24 cellular contexts compared by ENCODE assay signal in the genomic region with DNA sequence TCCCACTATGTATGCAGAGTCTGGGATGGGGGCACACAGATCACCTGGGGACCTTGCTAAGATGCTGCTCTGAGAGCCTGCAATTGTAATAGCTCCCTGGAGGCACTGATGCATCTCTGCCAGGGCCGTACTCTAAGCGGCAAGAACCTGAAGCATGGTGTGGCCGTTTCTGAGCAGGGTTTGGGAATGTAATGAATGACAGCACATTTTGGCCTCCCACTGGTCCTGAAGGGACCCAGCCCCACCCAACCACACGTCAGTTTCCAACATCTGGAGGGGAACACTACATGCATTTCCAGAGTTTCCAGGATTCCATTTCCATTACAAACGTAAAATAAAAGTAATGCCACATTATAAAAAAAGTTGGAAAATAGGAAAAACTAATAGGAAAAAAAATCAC. TPM values are rescaled to one million over a fixed set of nuclear protein-coding genes. Genes with fewer than 3 reads are reported as not detected.
DNase-seq lines count a peak whose midpoint lies in the region; ATAC-seq and TF ChIP-seq lines count a peak whose summit lies in the region.
"Had no signal": no experiment of that assay in that cellular context is flagged by ENCODE, and none has a peak within 500 bp of the region (broad histone marks: within the 10 kb centered on the region; RNA-seq: fewer than 3 reads in every experiment).

No MANE protein-coding gene starts in this region.

- peaks cover 0 to 2% (median 0%) of the 10 kb centered on the region in 7 donors for H3K9me3 Mint-ChIP-seq in CD14-positive monocyte
- H3K9me3 Mint-ChIP-seq in activated T-cell treated with anti-CD3 and anti-CD28 coated beads, Interleukin-2, amount 50 U/mL, for 4 hours: no peaks in the 10 kb centered on the region
- H3K9me3 Mint-ChIP-seq: activated T-helper 17 cell treated with anti-CD3 and anti-CD28 coated beads, Interleukin-2, amount 50 U/mL, for 72 hours; effector memory CD8-positive, alpha-beta T cell; GM23338; natural killer cell treated with Interleukin-12 subunit alpha and Interleukin-12 subunit beta and Interleukin-15 and Interleukin-18, amount 100 ng/mL, for 72 hours had no signal

- no peak overlapping the region for H3K4me3 Mint-ChIP-seq in CD14-positive monocyte
- no peak overlapping the region for H3K4me3 Mint-ChIP-seq in activated T-cell treated with anti-CD3 and anti-CD28 coated beads, Interleukin-2, amount 50 U/mL, for 4 hours
- H3K4me3 Mint-ChIP-seq: activated T-helper 17 cell treated with anti-CD3 and anti-CD28 coated beads, Interleukin-2, amount 50 U/mL, for 72 hours; effector memory CD8-positive, alpha-beta T cell; GM23338; IgD-negative memory B cell; natural killer cell treated with Interleukin-12 subunit alpha and Interleukin-12 subunit beta and Interleukin-15 and Interleukin-18, amount 100 ng/mL, for 72 hours had no signal

- H3K36me3 Mint-ChIP-seq in CD14-positive monocyte: peaks cover 53 to 66% of the 10 kb centered on the region in 2 donors
- no peaks in the 10 kb centered on the region for H3K36me3 Mint-ChIP-seq in activated T-cell treated with anti-CD3 and anti-CD28 coated beads, Interleukin-2, amount 50 U/mL, for 4 hours (ENCODE audit: insufficient read depth)
- H3K36me3 Mint-ChIP-seq: activated naive CD4-positive, alpha-beta T cell treated with anti-CD3 and anti-CD28 coated beads, Interleukin-2, amount 50 U/mL, for 72 hours; natural killer cell treated with Interleukin-12 subunit alpha and Interleukin-12 subunit beta and Interleukin-15 and Interleukin-18, amount 100 ng/mL, for 72 hours had no signal

- peak overlapping the region; percentile 19 for H2AK5ac ChIP-seq in mesenchymal stem cell (ENCODE audit: low read length, severe bottlenecking)

- H2BK5ac ChIP-seq in mesenchymal stem cell (ENCODE audit: low read depth, low read length, poor library complexity, severe bottlenecking): no peak overlapping the region

- H3K4me1 Mint-ChIP-seq in CD14-positive monocyte: peaks cover 45% of the 10 kb centered on the region
- peaks cover 5% of the 10 kb centered on the region for H3K4me1 Mint-ChIP-seq in activated T-cell treated with anti-CD3 and anti-CD28 coated beads, Interleukin-2, amount 50 U/mL, for 4 hours (ENCODE audit: low read depth)
- H3K4me1 Mint-ChIP-seq: IgD-negative memory B cell had no signal

- no peak overlapping the region for H3K4me2 ChIP-seq in mesenchymal stem cell (ENCODE audit: low read length, poor library complexity, severe bottlenecking)
- H3K4me2 ChIP-seq: BLaER1 treated with 17β-estradiol and CSF1 and Interleukin-3, amounts not matched to agents 10 nM and 100 nM; GM23338; SK-N-SH had no signal

- H2BK120ac ChIP-seq in mesenchymal stem cell (ENCODE audit: low read depth, low read length): no peak overlapping the region

- peak overlapping the region in 1 of 2 experiments; percentile 91 for H3K23ac ChIP-seq in mesenchymal stem cell (ENCODE audit: low read length in 2 of 2)

- no peak overlapping the region for H3K14ac ChIP-seq in mesenchymal stem cell (ENCODE audit: low read length in 2 of 2)

- peak overlapping the region in 1 of 2 experiments; percentile 13 for H3K4ac ChIP-seq in mesenchymal stem cell (ENCODE audit: low read depth in 1 of 2, low read length in 2 of 2)

- no peak overlapping the region for H3K18ac ChIP-seq in mesenchymal stem cell (ENCODE audit: low read depth in 1 of 2, low read length in 2 of 2)

- no peak for ATAC-seq in activated T-cell treated with anti-CD3 and anti-CD28 coated beads, Interleukin-2, amount 50 U/mL, for 4 hours
- ATAC-seq: activated naive CD4-positive, alpha-beta T cell treated with anti-CD3 and anti-CD28 coated beads, Interleukin-2, amount 50 U/mL, for 72 hours; activated T-helper 17 cell treated with anti-CD3 and anti-CD28 coated beads, Interleukin-2, amount 50 U/mL, for 72 hours; effector memory CD8-positive, alpha-beta T cell; left lung had no signal

- H3K36me3 ChIP-seq in mesenchymal stem cell (ENCODE audit: control insufficient read depth in 1 of 2, insufficient read depth in 2 of 2, low read depth in 1 of 2, low read length in 2 of 2): peaks cover 52 to 82% of the 10 kb centered on the region in 2 experiments
- peaks cover 0 to 55% (median 43%) of the 10 kb centered on the region in 5 donors for H3K36me3 ChIP-seq in subcutaneous abdominal adipose tissue (ENCODE audit: control insufficient read depth in 5 of 5, insufficient read depth in 5 of 5, low read length in 5 of 5)

- no peak overlapping the region for H2BK12ac ChIP-seq in mesenchymal stem cell (ENCODE audit: low read length in 2 of 2)

- intact Hi-C loops in CD14-positive monocyte (cut with micrococcal nuclease): no loop called here

- no peak for TF ChIP-seq POLR2A in erythroblast (IDR thresholded peaks at IDR 0.05; ENCODE audit: low read length)

- TF ChIP-seq CTCF in CD14-positive monocyte (IDR thresholded peaks at IDR 0.05): no peak

- 84% methylated on average over 3 of the region's 5 CpGs for WGBS in mesenchymal stem cell

- H4K91ac ChIP-seq in mesenchymal stem cell (ENCODE audit: low read length): no peak overlapping the region

- H3K4me3 ChIP-seq in mesenchymal stem cell (ENCODE audit: insufficient read depth in 1 of 2, low read depth in 1 of 2, low read length in 2 of 2): peak overlapping the region in 1 of 2 experiments; percentile 9
- H3K4me3 ChIP-seq in subcutaneous abdominal adipose tissue (ENCODE audit: low read depth in 1 of 5, low read length in 5 of 5): no peak overlapping the region
- H3K4me3 ChIP-seq: BLaER1 treated with 17β-estradiol and CSF1 and Interleukin-3, amounts not matched to agents 10 nM and 100 nM; GM23338; left lung; tibial artery had no signal

- H3K9me3 ChIP-seq in mesenchymal stem cell (ENCODE audit: control insufficient read depth, low read length) (no peaks in the 10 kb centered on the region), subcutaneous abdominal adipose tissue (ENCODE audit: control insufficient read depth in 5 of 5, low read length in 5 of 5) (no peaks in the 10 kb centered on the region)
- H3K9me3 ChIP-seq: left lung, SK-N-SH, tibial artery had no signal

- H4K8ac ChIP-seq in mesenchymal stem cell (ENCODE audit: low read length): no peak overlapping the region

- H3K9ac ChIP-seq in mesenchymal stem cell (ENCODE audit: low read length) (peak overlapping the region; percentile 75), subcutaneous abdominal adipose tissue (ENCODE audit: low read length in 5 of 5) (no peak overlapping the region)
- H3K9ac ChIP-seq: BLaER1 treated with 17β-estradiol and CSF1 and Interleukin-3, amounts not matched to agents 10 nM and 100 nM; SK-N-SH had no signal

- H3K27me3 Mint-ChIP-seq in CD14-positive monocyte (ENCODE audit: low read depth in 3 of 3): peaks cover 2 to 11% (median 3%) of the 10 kb centered on the region in 3 donors
- no peaks in the 10 kb centered on the region for H3K27me3 Mint-ChIP-seq in activated T-cell treated with anti-CD3 and anti-CD28 coated beads, Interleukin-2, amount 50 U/mL, for 4 hours (ENCODE audit: low read depth)
- H3K27me3 Mint-ChIP-seq: activated T-helper 17 cell treated with anti-CD3 and anti-CD28 coated beads, Interleukin-2, amount 50 U/mL, for 72 hours; effector memory CD8-positive, alpha-beta T cell; IgD-negative memory B cell; natural killer cell treated with Interleukin-12 subunit alpha and Interleukin-12 subunit beta and Interleukin-15 and Interleukin-18, amount 100 ng/mL, for 72 hours had no signal

- H3K27ac ChIP-seq in cingulate gyrus (ENCODE audit: low read depth, low read length) (peak overlapping the region; percentile 29), mesenchymal stem cell (ENCODE audit: low read length, poor library complexity, severe bottlenecking) (no peak overlapping the region), subcutaneous abdominal adipose tissue (ENCODE audit: low read depth, low read length) (peak overlapping the region; percentile 99)
- H3K27ac ChIP-seq: BLaER1 treated with 17β-estradiol and CSF1 and Interleukin-3, amounts not matched to agents 10 nM and 100 nM had no signal

- DNase-seq in CD14-positive monocyte (ENCODE audit: low spot score) (peak; percentile 31), mesenchymal stem cell (no peak), NCI-H345 (lab: John Stamatoyannopoulos, UW) (no peak), erythroblast (lab: John Stamatoyannopoulos, UW) (no peak), DMS53 treated with DMSO at 0.1 percent for 48 hours (lab: John Stamatoyannopoulos, UW; ENCODE audit: unreplicated experiment) (no peak)
- no peak for DNase-seq in activated T-cell treated with anti-CD3 and anti-CD28 coated beads, Interleukin-2, amount 50 U/mL, for 4 hours
- DNase-seq: activated CD4-positive, alpha-beta T cell treated with anti-CD3 and anti-CD28 coated beads, Interleukin-2, amount 50 U/mL, for 1 hour; effector memory CD8-positive, alpha-beta T cell; midbrain; NCI-H1417 treated with DMSO at 0.1 percent for 48 hours; NCI-H2107; NCI-H526; SK-N-SH; T-helper 2 cell had no signal

- H3K27ac Mint-ChIP-seq in CD14-positive monocyte: no peak overlapping the region
- H3K27ac Mint-ChIP-seq: activated naive CD4-positive, alpha-beta T cell treated with anti-CD3 and anti-CD28 coated beads, Interleukin-2, amount 50 U/mL, for 72 hours; activated T-helper 17 cell treated with anti-CD3 and anti-CD28 coated beads, Interleukin-2, amount 50 U/mL, for 72 hours; GM23338; IgD-negative memory B cell had no signal

- H2AFZ ChIP-seq in mesenchymal stem cell (ENCODE audit: low read depth, low read length): no peak overlapping the region
- H2AFZ ChIP-seq: GM23338 had no signal

- H3K4me1 ChIP-seq in mesenchymal stem cell (ENCODE audit: control insufficient read depth, insufficient read depth, low read depth, low read length) (peaks cover 42% of the 10 kb centered on the region), subcutaneous abdominal adipose tissue (ENCODE audit: control insufficient read depth in 5 of 5, insufficient read depth in 5 of 5, low read length in 5 of 5) (peaks cover 15 to 60% (median 54%) of the 10 kb centered on the region in 5 donors)

- H3K79me1 ChIP-seq in mesenchymal stem cell (replicated peaks; ENCODE audit: low read length, poor library complexity, severe bottlenecking): peaks cover 31% of the 10 kb centered on the region

- H2BK15ac ChIP-seq in mesenchymal stem cell (ENCODE audit: low read depth, poor library complexity, severe bottlenecking): no peak overlapping the region

- no peaks in the 10 kb centered on the region for H3K27me3 ChIP-seq in mesenchymal stem cell (ENCODE audit: control insufficient read depth in 1 of 2, insufficient read depth in 1 of 2, low read length in 2 of 2)
- H3K27me3 ChIP-seq in subcutaneous abdominal adipose tissue (ENCODE audit: control insufficient read depth in 5 of 5, insufficient read depth in 4 of 5, low read length in 5 of 5): no peaks in the 10 kb centered on the region
- H3K27me3 ChIP-seq: BLaER1 treated with 17β-estradiol and CSF1 and Interleukin-3, amounts not matched to agents 10 nM and 100 nM; left lung; tibial artery had no signal

RNA-seq across cellular contexts. Expression of gene ZCCHC24, which starts 14.0 kb away (rescaled TPM):
- 1 to 10 TPM; 4.0 to 5.0 TPM for polyA plus RNA-seq in CD14-positive monocyte
- 47.4 TPM for polyA plus RNA-seq in mesenchymal stem cell (2013, experiment 1 of 2)
- polyA plus RNA-seq in mesenchymal stem cell (2013, experiment 2 of 2): 49.0 TPM
- total RNA-seq in activated T-cell treated with anti-CD3 and anti-CD28 coated beads, Interleukin-2, amount 50 U/mL, for 4 hours: under 1 TPM; 0.26 to 0.92 (median 0.63) TPM
